In the genomic region with DNA sequence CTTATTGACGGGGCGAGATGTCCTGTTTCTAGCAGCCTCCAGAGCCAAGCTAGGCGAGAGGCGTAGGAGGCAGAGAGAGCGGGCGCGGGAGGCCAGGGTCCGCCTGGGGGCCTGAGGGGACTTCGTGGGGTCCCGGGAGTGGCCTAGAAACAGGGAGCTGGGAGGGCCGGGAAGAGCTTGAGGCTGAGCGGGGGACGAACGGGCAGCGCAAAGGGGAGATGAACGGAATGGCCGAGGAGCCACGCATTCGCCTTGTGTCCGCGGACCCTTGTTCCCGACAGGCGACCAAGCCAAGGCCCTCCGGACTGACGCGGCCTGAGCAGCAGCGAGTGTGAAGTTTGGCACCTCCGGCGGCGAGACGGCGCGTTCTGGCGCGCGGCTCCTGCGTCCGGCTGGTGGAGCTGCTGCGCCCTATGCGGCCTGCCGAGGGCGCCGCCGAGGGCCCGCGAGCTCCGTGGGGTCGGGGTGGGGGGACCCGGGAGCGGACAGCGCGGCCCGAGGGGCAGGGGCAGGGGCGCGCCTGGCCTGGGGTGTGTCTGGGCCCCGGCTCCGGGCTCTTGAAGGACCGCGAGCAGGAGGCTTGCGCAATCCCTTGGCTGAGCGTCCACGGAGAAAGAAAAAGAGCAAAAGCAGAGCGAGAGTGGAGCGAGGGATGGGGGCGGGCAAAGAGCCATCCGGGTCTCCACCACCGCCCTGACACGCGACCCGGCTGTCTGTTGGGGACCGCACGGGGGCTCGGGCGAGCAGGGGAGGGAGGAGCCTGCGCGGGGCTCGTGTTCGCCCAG, we compare ENCODE assay signal across 8 cellular contexts. TPM values are rescaled to one million over a fixed set of nuclear protein-coding genes. Genes with fewer than 3 reads are reported as not detected.
A peak's percentile ranks its signal among the peaks of the same experiment; 100 is the strongest.
DNase-seq lines count a peak whose midpoint lies in the region; ATAC-seq and TF ChIP-seq lines count a peak whose summit lies in the region.

No MANE protein-coding gene starts in this region.

- H3K27ac Mint-ChIP-seq in CD8-positive, alpha-beta memory T cell = peak overlapping the region in 6 of 8 donors; percentile 3 to 88 (median 60)
- peak overlapping the region in 4 of 6 donors; percentile 17 to 66 (median 36) for H3K27ac Mint-ChIP-seq in immature natural killer cell
- no peak overlapping the region for H3K27ac Mint-ChIP-seq in stimulated activated effector memory CD8-positive, alpha-beta T cell treated with anti-CD3 and anti-CD28 coated beads, Interleukin-12 subunit alpha, Interleukin-12 subunit beta, amount 100 ng/mL, for 72 hours

- H3K36me3 Mint-ChIP-seq in CD8-positive, alpha-beta memory T cell = peaks cover 0 to 21% (median 0%) of the 10 kb centered on the region in 3 donors
- H3K36me3 Mint-ChIP-seq in immature natural killer cell = no peaks in the 10 kb centered on the region
- H3K36me3 Mint-ChIP-seq in stimulated activated effector memory CD8-positive, alpha-beta T cell treated with anti-CD3 and anti-CD28 coated beads, Interleukin-12 subunit alpha, Interleukin-12 subunit beta, amount 100 ng/mL, for 72 hours = peaks cover 22% of the 10 kb centered on the region

- peaks cover 45% of the 10 kb centered on the region for H3K27me3 ChIP-seq in CD8-positive, alpha-beta memory T cell (ENCODE audit: insufficient read depth, low read length, poor library complexity, severe bottlenecking)

- H3K36me3 ChIP-seq in CD8-positive, alpha-beta memory T cell (ENCODE audit: insufficient read depth, low read length) = peaks cover 1% of the 10 kb centered on the region

- POLR2A ChIA-PET in CD8-positive, alpha-beta memory T cell (lab: Charles Lee) = interaction anchor here (1.0 to 9.3 kb wide), 4 partner anchors 10 to 44 kb away, joined by 3 to 79 read pairs (median 28); a partner anchor contains a TSS

- peak overlapping the region; percentile 49 for H3K4me3 ChIP-seq in CD8-positive, alpha-beta memory T cell (ENCODE audit: low read length)
- H3K4me3 ChIP-seq in LNCaP clone FGC (ENCODE audit: low read depth, low read length) = peak overlapping the region; percentile 53

- H3K9me3 Mint-ChIP-seq in CD8-positive, alpha-beta memory T cell = no peaks in the 10 kb centered on the region
- H3K9me3 Mint-ChIP-seq in immature natural killer cell = no peaks in the 10 kb centered on the region
- no peaks in the 10 kb centered on the region for H3K9me3 Mint-ChIP-seq in stimulated activated effector memory CD8-positive, alpha-beta T cell treated with anti-CD3 and anti-CD28 coated beads, Interleukin-12 subunit alpha, Interleukin-12 subunit beta, amount 100 ng/mL, for 72 hours

- no peak for DNase-seq in CD8-positive, alpha-beta memory T cell
- no peak for DNase-seq in LNCaP clone FGC (ENCODE audit: low read depth)
- DNase-seq in amniotic epithelial cell (ENCODE audit: low read depth) = peak; percentile 59
- peak; percentile 52 to 59 (median 53) for DNase-seq in immature natural killer cell
- peak in 1 of 2 donors; percentile 64 for DNase-seq in stimulated activated effector memory CD8-positive, alpha-beta T cell treated with anti-CD3 and anti-CD28 coated beads, Interleukin-12 subunit alpha, Interleukin-12 subunit beta, amount 100 ng/mL, for 72 hours (ENCODE audit: low spot score in 2 of 2)

- peak overlapping the region; percentile 56 to 83 (median 63) for H3K4me3 Mint-ChIP-seq in CD8-positive, alpha-beta memory T cell
- peak overlapping the region; percentile 56 to 80 (median 71) for H3K4me3 Mint-ChIP-seq in immature natural killer cell
- peak overlapping the region; percentile 88 for H3K4me3 Mint-ChIP-seq in stimulated activated effector memory CD8-positive, alpha-beta T cell treated with anti-CD3 and anti-CD28 coated beads, Interleukin-12 subunit alpha, Interleukin-12 subunit beta, amount 100 ng/mL, for 72 hours

- TF ChIP-seq CTCF in LNCaP clone FGC (IDR thresholded peaks at IDR 0.05; ENCODE audit: control insufficient read depth, extremely low read depth, insufficient read depth) = no peak

- H3K4me1 Mint-ChIP-seq in CD8-positive, alpha-beta memory T cell = peaks cover 32 to 63% (median 37%) of the 10 kb centered on the region in 3 donors
- peaks cover 43 to 51% of the 10 kb centered on the region in 2 donors for H3K4me1 Mint-ChIP-seq in immature natural killer cell
- H3K4me1 Mint-ChIP-seq in stimulated activated effector memory CD8-positive, alpha-beta T cell treated with anti-CD3 and anti-CD28 coated beads, Interleukin-12 subunit alpha, Interleukin-12 subunit beta, amount 100 ng/mL, for 72 hours = peaks cover 48% of the 10 kb centered on the region

- CTCF ChIA-PET in CD8-positive, alpha-beta memory T cell (lab: Charles Lee) = interaction anchor here (0.8 to 3.6 kb wide), 12 partner anchors 14 to 262 kb away, joined by 3 to 23 read pairs (median 4); a partner anchor contains a TSS

- H3K27ac ChIP-seq in CD8-positive, alpha-beta memory T cell (ENCODE audit: low read depth, low read length) = peak overlapping the region; percentile 51

- peaks cover 67% of the 10 kb centered on the region for H3K4me1 ChIP-seq in CD8-positive, alpha-beta memory T cell (ENCODE audit: insufficient read depth, low read length)

- ATAC-seq in stimulated activated effector memory CD8-positive, alpha-beta T cell treated with anti-CD3 and anti-CD28 coated beads, Interleukin-12 subunit alpha, Interleukin-12 subunit beta, amount 100 ng/mL, for 72 hours = no peak
- no peak for ATAC-seq in HG02798 (IDR thresholded peaks at IDR 0.05; ENCODE audit: poor library complexity, unreplicated experiment)
- ATAC-seq in HG03520 (IDR thresholded peaks at IDR 0.05; ENCODE audit: unreplicated experiment) = no peak
- no peak for ATAC-seq in HG02678 (IDR thresholded peaks at IDR 0.05; ENCODE audit: unreplicated experiment)

- no peaks in the 10 kb centered on the region for H3K9me3 ChIP-seq in CD8-positive, alpha-beta memory T cell (ENCODE audit: low read length)

- H3K27me3 Mint-ChIP-seq in CD8-positive, alpha-beta memory T cell = peaks cover 33 to 39% of the 10 kb centered on the region in 2 donors
- H3K27me3 Mint-ChIP-seq in immature natural killer cell (ENCODE audit: low read depth in 3 of 3) = peaks cover 44 to 59% (median 46%) of the 10 kb centered on the region in 3 donors

RNA-seq across cellular contexts. Expression of a gene that starts 1.2 kb away (rescaled TPM):
- total RNA-seq in CD8-positive, alpha-beta memory T cell = 10 to 100 TPM in 1 of 2 experiments, 1 to 10 TPM in 1; 9.8 to 12.2 TPM
- 12.1 TPM for polyA plus RNA-seq in CD8-positive, alpha-beta memory T cell
- polyA plus RNA-seq in immature natural killer cell = 1 to 10 TPM; 3.0 to 6.7 (median 4.9) TPM

RNA-seq across cellular contexts. Expression of a gene that starts 43.5 kb away (rescaled TPM):
- total RNA-seq in CD8-positive, alpha-beta memory T cell = 1 to 10 TPM; 1.9 to 2.2 TPM
- polyA plus RNA-seq in CD8-positive, alpha-beta memory T cell = 0.91 TPM
- polyA plus RNA-seq in immature natural killer cell = 1 to 10 TPM in 2 of 3 donors, not detected in 1; 1.4 to 2.5 TPM

Comparison
In these comparisons a context has a peak if more than half of its experiments do, and no peak if none do; other contexts are left out.
1. DNase-seq: peak in amniotic epithelial cell (single experiment) and immature natural killer cell (3 of 3); none in CD8-positive, alpha-beta memory T cell (0 of 5) and LNCaP clone FGC (single experiment).
2. Peak in every context shown above with its lines, with median percentiles within 50 percentile points of each other: H3K4me3 Mint-ChIP-seq.